In genomic region chr1:160605792-160606520, GRCh38 we compare ENCODE assay signal across 17 cellular contexts. TPM values are rescaled to one million over a fixed set of nuclear protein-coding genes. Genes with fewer than 3 reads are reported as not detected.
DNase-seq lines count a peak whose midpoint lies in the region; ATAC-seq and TF ChIP-seq lines count a peak whose summit lies in the region.
"Had no signal": no experiment of that assay in that cellular context is flagged by ENCODE, and none has a peak within 500 bp of the region (broad histone marks: within the 10 kb centered on the region; RNA-seq: fewer than 3 reads in every experiment).

No MANE protein-coding gene starts in this region.

- H3K4me3 Mint-ChIP-seq in natural killer cell treated with Interleukin-12 subunit alpha and Interleukin-12 subunit beta and Interleukin-15 and Interleukin-18, amount 100 ng/mL, for 72 hours, result peak overlapping the region; percentile 77
- H3K4me3 Mint-ChIP-seq in natural killer cell, result no peak overlapping the region
- no peak overlapping the region for H3K4me3 Mint-ChIP-seq in dendritic cell treated with granulocyte-macrophage colony-stimulating factor and Interleukin-4, amounts not matched to agents 40 ng/mL and 50 ng/mL, for 4 days
- H3K4me3 Mint-ChIP-seq in stimulated activated naive CD8-positive, alpha-beta T cell treated with anti-CD3 and anti-CD28 coated beads, Interleukin-15, amount 100 ng/mL, for 72 hours, result peak overlapping the region; percentile 44 to 60

- H3K4me2 ChIP-seq in SU-DHL-6 (ENCODE audit: low read depth, low read length, poor library complexity, severe bottlenecking), result no peak overlapping the region

- no peaks in the 10 kb centered on the region for H3K79me2 ChIP-seq in SU-DHL-6 (ENCODE audit: insufficient read depth, low read length)

- H3K9ac ChIP-seq in SU-DHL-6 (ENCODE audit: low read length), result peak overlapping the region; percentile 34

- H3K27me3 Mint-ChIP-seq in natural killer cell treated with Interleukin-12 subunit alpha and Interleukin-12 subunit beta and Interleukin-15 and Interleukin-18, amount 100 ng/mL, for 72 hours, result no peaks in the 10 kb centered on the region
- H3K27me3 Mint-ChIP-seq in natural killer cell (ENCODE audit: low read depth in 2 of 2), result peaks cover 0 to 1% of the 10 kb centered on the region in 2 donors
- H3K27me3 Mint-ChIP-seq in dendritic cell treated with granulocyte-macrophage colony-stimulating factor and Interleukin-4, amounts not matched to agents 40 ng/mL and 50 ng/mL, for 4 days, result no peaks in the 10 kb centered on the region
- no peaks in the 10 kb centered on the region for H3K27me3 Mint-ChIP-seq in stimulated activated naive CD8-positive, alpha-beta T cell treated with anti-CD3 and anti-CD28 coated beads, Interleukin-15, amount 100 ng/mL, for 72 hours

- H3K4me3 ChIP-seq in SU-DHL-6 (ENCODE audit: insufficient read depth, low read length, poor library complexity, severe bottlenecking) (no peak overlapping the region), stomach (no peak overlapping the region)
- H3K4me3 ChIP-seq: gastroesophageal sphincter, psoas muscle, upper lobe of right lung had no signal

- no peak for ATAC-seq in natural killer cell treated with Interleukin-12 subunit alpha and Interleukin-12 subunit beta and Interleukin-15 and Interleukin-18, amount 100 ng/mL, for 72 hours
- ATAC-seq in natural killer cell, result no peak
- no peak for ATAC-seq in stimulated activated naive CD8-positive, alpha-beta T cell treated with anti-CD3 and anti-CD28 coated beads, Interleukin-15, amount 100 ng/mL, for 72 hours
- ATAC-seq in GM19324 (IDR thresholded peaks at IDR 0.05; ENCODE audit: low FRiP score, unreplicated experiment), result no peak
- ATAC-seq: gastroesophageal sphincter, psoas muscle, upper lobe of right lung had no signal

- H3K27me3 ChIP-seq in SU-DHL-6 (ENCODE audit: low read length) (no peaks in the 10 kb centered on the region), stomach (no peaks in the 10 kb centered on the region)
- H3K27me3 ChIP-seq: upper lobe of right lung had no signal

- H2AFZ ChIP-seq in SU-DHL-6 (ENCODE audit: low read depth, low read length, severe bottlenecking), result peak overlapping the region; percentile 29

- peaks cover 4% of the 10 kb centered on the region; the same call in 1 of the 2 replicates for H3F3A ChIP-seq in SU-DHL-6 (ENCODE audit: insufficient read depth)

- peaks cover 0 to 11% (median 0%) of the 10 kb centered on the region in 4 donors for H3K4me1 ChIP-seq in stomach
- H3K4me1 ChIP-seq: gastroesophageal sphincter, psoas muscle, upper lobe of right lung had no signal

- no peak for TF ChIP-seq EP300 in stomach (IDR thresholded peaks at IDR 0.05)

- no peaks in the 10 kb centered on the region for H4K20me1 ChIP-seq in SU-DHL-6 (ENCODE audit: low read depth, low read length)

- H3K9me3 ChIP-seq in SU-DHL-6 (ENCODE audit: insufficient read depth, low read length), result peaks cover 8% of the 10 kb centered on the region; the same call in 1 of the 2 replicates
- H3K9me3 ChIP-seq in stomach, result peaks cover 0 to 13% (median 9%) of the 10 kb centered on the region in 4 donors
- H3K9me3 ChIP-seq: upper lobe of right lung had no signal

- H3K36me3 Mint-ChIP-seq in natural killer cell treated with Interleukin-12 subunit alpha and Interleukin-12 subunit beta and Interleukin-15 and Interleukin-18, amount 100 ng/mL, for 72 hours, result peaks cover 38% of the 10 kb centered on the region
- peaks cover 42% of the 10 kb centered on the region for H3K36me3 Mint-ChIP-seq in natural killer cell
- H3K36me3 Mint-ChIP-seq in dendritic cell treated with granulocyte-macrophage colony-stimulating factor and Interleukin-4, amounts not matched to agents 40 ng/mL and 50 ng/mL, for 4 days (ENCODE audit: low read depth), result peaks cover 70% of the 10 kb centered on the region

- peak overlapping the region; percentile 92 to 97 for H3K27ac Mint-ChIP-seq in natural killer cell treated with Interleukin-12 subunit alpha and Interleukin-12 subunit beta and Interleukin-15 and Interleukin-18, amount 100 ng/mL, for 72 hours
- peak overlapping the region in 1 of 2 donors; percentile 84 for H3K27ac Mint-ChIP-seq in natural killer cell
- peak overlapping the region; percentile 98 for H3K27ac Mint-ChIP-seq in dendritic cell treated with granulocyte-macrophage colony-stimulating factor and Interleukin-4, amounts not matched to agents 40 ng/mL and 50 ng/mL, for 4 days
- peak overlapping the region; percentile 30 to 82 for H3K27ac Mint-ChIP-seq in stimulated activated naive CD8-positive, alpha-beta T cell treated with anti-CD3 and anti-CD28 coated beads, Interleukin-15, amount 100 ng/mL, for 72 hours

- H3K36me3 ChIP-seq in SU-DHL-6 (ENCODE audit: low read length) (0 out of 2 replicates have a peak, but pooled peaks cover 7% of the 10 kb centered on the region), stomach (no peaks in the 10 kb centered on the region)
- H3K36me3 ChIP-seq: gastroesophageal sphincter, upper lobe of right lung had no signal

- H3K4me1 Mint-ChIP-seq in natural killer cell treated with Interleukin-12 subunit alpha and Interleukin-12 subunit beta and Interleukin-15 and Interleukin-18, amount 100 ng/mL, for 72 hours (ENCODE audit: low read depth in 2 of 2), result peaks cover 34 to 42% of the 10 kb centered on the region in 2 donors
- peaks cover 11 to 12% of the 10 kb centered on the region in 2 donors for H3K4me1 Mint-ChIP-seq in natural killer cell
- peaks cover 55% of the 10 kb centered on the region for H3K4me1 Mint-ChIP-seq in dendritic cell treated with granulocyte-macrophage colony-stimulating factor and Interleukin-4, amounts not matched to agents 40 ng/mL and 50 ng/mL, for 4 days (ENCODE audit: low read depth)
- peaks cover 49% of the 10 kb centered on the region for H3K4me1 Mint-ChIP-seq in stimulated activated naive CD8-positive, alpha-beta T cell treated with anti-CD3 and anti-CD28 coated beads, Interleukin-15, amount 100 ng/mL, for 72 hours

- H3K9me3 Mint-ChIP-seq in natural killer cell treated with Interleukin-12 subunit alpha and Interleukin-12 subunit beta and Interleukin-15 and Interleukin-18, amount 100 ng/mL, for 72 hours, result peaks cover 14% of the 10 kb centered on the region
- peaks cover 3 to 4% of the 10 kb centered on the region in 2 donors for H3K9me3 Mint-ChIP-seq in natural killer cell
- H3K9me3 Mint-ChIP-seq in dendritic cell treated with granulocyte-macrophage colony-stimulating factor and Interleukin-4, amounts not matched to agents 40 ng/mL and 50 ng/mL, for 4 days, result peaks cover 34% of the 10 kb centered on the region
- H3K9me3 Mint-ChIP-seq in stimulated activated naive CD8-positive, alpha-beta T cell treated with anti-CD3 and anti-CD28 coated beads, Interleukin-15, amount 100 ng/mL, for 72 hours, result peaks cover 26 to 42% of the 10 kb centered on the region in 2 donors

- no peak for DNase-seq in natural killer cell treated with Interleukin-12 subunit alpha and Interleukin-12 subunit beta and Interleukin-15 and Interleukin-18, amount 100 ng/mL, for 72 hours (ENCODE audit: low spot score)
- DNase-seq in natural killer cell, result no peak
- DNase-seq in stimulated activated naive CD8-positive, alpha-beta T cell treated with anti-CD3 and anti-CD28 coated beads, Interleukin-15, amount 100 ng/mL, for 72 hours, result peak in 1 of 2 donors; percentile 22
- DNase-seq in hypothalamus (lab: John Stamatoyannopoulos, UW), result no peak
- DNase-seq in stomach, result no peak
- DNase-seq: activated CD4-positive, CD25-positive, alpha-beta regulatory T cell; activated effector memory CD4-positive, alpha-beta T cell treated with Interleukin-2 at 50 U/mL for 16 hours; DMS153; NCI-H2171; psoas muscle; stimulated activated CD8-positive, alpha-beta memory T cell treated with anti-CD3 and anti-CD28 coated beads, Interleukin-4, amount 100 ng/mL, for 48 hours; upper lobe of right lung had no signal

- TF ChIP-seq POLR2A in stomach (IDR thresholded peaks at IDR 0.05), result no peak

- no peak for TF ChIP-seq CTCF in natural killer cell (IDR thresholded peaks at IDR 0.05)
- TF ChIP-seq CTCF in SU-DHL-6 (IDR thresholded peaks at IDR 0.05; ENCODE audit: insufficient read depth, low read length, poor library complexity, severe bottlenecking), result no peak
- no peak for TF ChIP-seq CTCF in stomach (IDR thresholded peaks at IDR 0.05)

- peak overlapping the region; percentile 28; the same call in 1 of the 2 replicates for H3K27ac ChIP-seq in SU-DHL-6 (ENCODE audit: low read depth, low read length)
- no peak overlapping the region for H3K27ac ChIP-seq in stomach
- H3K27ac ChIP-seq: gastroesophageal sphincter, psoas muscle, upper lobe of right lung had no signal

- no peaks in the 10 kb centered on the region for H3K9me2 ChIP-seq in SU-DHL-6 (replicated peaks; ENCODE audit: insufficient read depth, low read length)

- intact Hi-C loops in natural killer cell (cut with micrococcal nuclease), result loop anchor here (2.0 kb wide), 2 partner anchors 263 to 413 kb away; partner anchors contain the start of genes COPA and NCSTN
- intact Hi-C loops in dendritic cell treated with granulocyte-macrophage colony-stimulating factor and Interleukin-4, amounts not matched to agents 40 ng/mL and 50 ng/mL, for 4 days (cut with micrococcal nuclease), result loop anchor here (2.0 kb wide), 2 partner anchors 61 to 111 kb away; no protein-coding TSS in a partner anchor
- intact Hi-C loops in stomach (cut with DNase I; ENCODE audit: low total_unique reads), result loop anchor here (5.0 kb wide), 1 partner anchor 179 kb away; no protein-coding TSS in a partner anchor

- WGBS in stomach, 5 donors, result 70 to 81% (median 78%) methylated on average over 3 to 4 of the region's 4 CpGs

RNA-seq across cellular contexts. Expression of gene CD84, which starts 26.7 kb away (rescaled TPM):
- 10 to 100 TPM in 1 of 2 donors, 1 to 10 TPM in 1; 3.8 to 13.4 TPM for total RNA-seq in natural killer cell treated with Interleukin-12 subunit alpha and Interleukin-12 subunit beta and Interleukin-15 and Interleukin-18, amount 100 ng/mL, for 72 hours
- total RNA-seq in natural killer cell, result 10 to 100 TPM; 11.1 to 56.7 (median 12.9) TPM
- total RNA-seq in stomach, result 1 to 10 TPM; 1.3 to 7.6 (median 2.8) TPM
- polyA plus RNA-seq in stomach, result under 1 TPM; 0.23 to 0.75 (median 0.46) TPM
- total RNA-seq: endothelial cell of umbilical vein had no signal
- polyA plus RNA-seq: endothelial cell of umbilical vein had no signal

RNA-seq across cellular contexts. Expression of gene SLAMF1, which starts 40.9 kb away (rescaled TPM):
- 10 to 100 TPM; 52.1 to 86.2 TPM for total RNA-seq in natural killer cell treated with Interleukin-12 subunit alpha and Interleukin-12 subunit beta and Interleukin-15 and Interleukin-18, amount 100 ng/mL, for 72 hours
- total RNA-seq in natural killer cell (1 to 10 TPM; 1.1 to 3.5 (median 2.1) TPM), stomach (1 to 10 TPM in 2 of 5 donors, not detected in 3; 3.1 to 4.1 TPM)
- under 1 TPM; 0.12 to 0.92 (median 0.25) TPM for polyA plus RNA-seq in stomach
- total RNA-seq: endothelial cell of umbilical vein had no signal
- polyA plus RNA-seq: endothelial cell of umbilical vein had no signal

Comparison
In these comparisons a context has a peak if more than half of its experiments do, and no peak if none do; other contexts are left out.
1. H3K4me3 Mint-ChIP-seq: peak in natural killer cell treated with Interleukin-12 subunit alpha and Interleukin-12 subunit beta and Interleukin-15 and Interleukin-18, amount 100 ng/mL, for 72 hours (single experiment) and stimulated activated naive CD8-positive, alpha-beta T cell treated with anti-CD3 and anti-CD28 coated beads, Interleukin-15, amount 100 ng/mL, for 72 hours (2 of 2); none in natural killer cell (single experiment) and dendritic cell treated with granulocyte-macrophage colony-stimulating factor and Interleukin-4, amounts not matched to agents 40 ng/mL and 50 ng/mL, for 4 days (single experiment).
2. RNA of gene SLAMF1, which starts 40.9 kb away (total RNA-seq): 52.1 to 86.2 TPM in natural killer cell treated with Interleukin-12 subunit alpha and Interleukin-12 subunit beta and Interleukin-15 and Interleukin-18, amount 100 ng/mL, for 72 hours; 1.1 to 3.5 TPM in natural killer cell and 3.1 to 4.1 TPM in stomach; every median in the first group is over 10 times any median in the second.